Comparison of ENCODE assay signal across 1 cellular context in genomic region chr17:39623356-39623950, GRCh38.
TF ChIP-seq lines count a peak whose summit lies in the region.

No MANE protein-coding gene starts in this region.

TF ChIP-seq in HepG2, 621 proteins besides CTCF, POLR2A, EP300 and RAD21 (continued from another document and continues in another):
- TF ChIP-seq MXD3 (CRISPR knock-in tag; IDR thresholded peaks at IDR 0.05) = no peak
- no peak for TF ChIP-seq MLXIP (CRISPR knock-in tag; IDR thresholded peaks at IDR 0.05; ENCODE audit: borderline replicate concordance)
- no peak for TF ChIP-seq TEAD2 (CRISPR knock-in tag; IDR thresholded peaks at IDR 0.05)
- no peak for TF ChIP-seq ZNF383 (CRISPR knock-in tag; IDR thresholded peaks at IDR 0.05; ENCODE audit: borderline replicate concordance)
- TF ChIP-seq ZNF589 (CRISPR knock-in tag; conservative IDR thresholded peaks at IDR 0.05) = no peak
- no peak for TF ChIP-seq GATAD1 (CRISPR knock-in tag; IDR thresholded peaks at IDR 0.05)
- TF ChIP-seq HOMEZ (CRISPR knock-in tag; IDR thresholded peaks at IDR 0.05; ENCODE audit: low read depth) = no peak
- no peak for TF ChIP-seq FOSL2 (CRISPR knock-in tag; IDR thresholded peaks at IDR 0.05)
- TF ChIP-seq NFYC (CRISPR knock-in tag; IDR thresholded peaks at IDR 0.05) = no peak
- TF ChIP-seq YY1 (IDR thresholded peaks at IDR 0.05; ENCODE audit: insufficient read depth, insufficient replicate concordance, low read depth, low read length) = no peak
- TF ChIP-seq SAP130 (CRISPR knock-in tag; IDR thresholded peaks at IDR 0.05; ENCODE audit: low read depth) = no peak
- no peak for TF ChIP-seq GZF1 (CRISPR knock-in tag; IDR thresholded peaks at IDR 0.05)
- TF ChIP-seq GABPB1 (CRISPR knock-in tag; IDR thresholded peaks at IDR 0.05) = peak; percentile 32; the same call in 1 of the 2 replicates
- no peak for TF ChIP-seq ZNF816 (CRISPR knock-in tag; IDR thresholded peaks at IDR 0.05; ENCODE audit: borderline replicate concordance)
- TF ChIP-seq, protein P1, sequence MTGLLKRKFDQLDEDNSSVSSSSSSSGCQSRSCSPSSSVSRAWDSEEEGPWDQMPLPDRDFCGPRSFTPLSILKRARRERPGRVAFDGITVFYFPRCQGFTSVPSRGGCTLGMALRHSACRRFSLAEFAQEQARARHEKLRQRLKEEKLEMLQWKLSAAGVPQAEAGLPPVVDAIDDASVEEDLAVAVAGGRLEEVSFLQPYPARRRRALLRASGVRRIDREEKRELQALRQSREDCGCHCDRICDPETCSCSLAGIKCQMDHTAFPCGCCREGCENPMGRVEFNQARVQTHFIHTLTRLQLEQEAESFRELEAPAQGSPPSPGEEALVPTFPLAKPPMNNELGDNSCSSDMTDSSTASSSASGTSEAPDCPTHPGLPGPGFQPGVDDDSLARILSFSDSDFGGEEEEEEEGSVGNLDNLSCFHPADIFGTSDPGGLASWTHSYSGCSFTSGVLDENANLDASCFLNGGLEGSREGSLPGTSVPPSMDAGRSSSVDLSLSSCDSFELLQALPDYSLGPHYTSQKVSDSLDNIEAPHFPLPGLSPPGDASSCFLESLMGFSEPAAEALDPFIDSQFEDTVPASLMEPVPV (CRISPR knock-in tag; IDR thresholded peaks at IDR 0.05) = no peak
- TF ChIP-seq ZUFSP (CRISPR knock-in tag; IDR thresholded peaks at IDR 0.05; ENCODE audit: borderline replicate concordance) = no peak
- no peak for TF ChIP-seq HOXA3 (CRISPR knock-in tag; IDR thresholded peaks at IDR 0.05)
- no peak for TF ChIP-seq ZNF460 (CRISPR knock-in tag; IDR thresholded peaks at IDR 0.05; ENCODE audit: borderline replicate concordance)
- TF ChIP-seq SIN3A (IDR thresholded peaks at IDR 0.05; ENCODE audit: borderline replicate concordance, low read depth, low read length) = no peak
- TF ChIP-seq ZNF382 (CRISPR knock-in tag; IDR thresholded peaks at IDR 0.05; ENCODE audit: borderline replicate concordance) = no peak
- no peak for TF ChIP-seq TBL1XR1 (IDR thresholded peaks at IDR 0.05; ENCODE audit: borderline replicate concordance, low read length, partially characterized antibody)
- no peak for TF ChIP-seq ZBTB8A (CRISPR knock-in tag; IDR thresholded peaks at IDR 0.05; ENCODE audit: borderline replicate concordance, low read depth)
- no peak for TF ChIP-seq ARNTL (CRISPR knock-in tag; IDR thresholded peaks at IDR 0.05)
- no peak for TF ChIP-seq ZKSCAN8 (CRISPR knock-in tag; IDR thresholded peaks at IDR 0.05; ENCODE audit: borderline replicate concordance)
- TF ChIP-seq CENPBD1 (CRISPR knock-in tag; IDR thresholded peaks at IDR 0.05; ENCODE audit: borderline replicate concordance, low read depth) = no peak
- no peak for TF ChIP-seq ZNF841 (CRISPR knock-in tag; IDR thresholded peaks at IDR 0.05; ENCODE audit: borderline replicate concordance)
- TF ChIP-seq FOXK1 (CRISPR knock-in tag; IDR thresholded peaks at IDR 0.05; ENCODE audit: borderline replicate concordance, low read depth) = no peak
- no peak for TF ChIP-seq TOE1 (CRISPR knock-in tag; IDR thresholded peaks at IDR 0.05)
- peak; percentile 85 for TF ChIP-seq HIC2 (CRISPR knock-in tag; IDR thresholded peaks at IDR 0.05; ENCODE audit: low read depth)
- TF ChIP-seq ZNF562 (CRISPR knock-in tag; IDR thresholded peaks at IDR 0.05; ENCODE audit: borderline replicate concordance) = no peak
- TF ChIP-seq E2F1 (CRISPR knock-in tag; IDR thresholded peaks at IDR 0.05) = no peak
- peak; percentile 32; the same call in 1 of the 2 replicates for TF ChIP-seq HES4 (CRISPR knock-in tag; IDR thresholded peaks at IDR 0.05; ENCODE audit: borderline replicate concordance)
- no peak for TF ChIP-seq ZNF619 (CRISPR knock-in tag; IDR thresholded peaks at IDR 0.05)
- TF ChIP-seq BATF2 (CRISPR knock-in tag; IDR thresholded peaks at IDR 0.05) = no peak
- no peak for TF ChIP-seq ELF3 (CRISPR knock-in tag; IDR thresholded peaks at IDR 0.05)
- no peak for TF ChIP-seq PTBP1 (IDR thresholded peaks at IDR 0.05; ENCODE audit: low read depth, low read length, poor library complexity, severe bottlenecking)
- 0 out of 2 replicates have a peak, but pooled peaks have one; percentile 5 for TF ChIP-seq ETV5 (CRISPR knock-in tag; IDR thresholded peaks at IDR 0.05; ENCODE audit: borderline replicate concordance)
- no peak for TF ChIP-seq ZNF101 (CRISPR knock-in tag; IDR thresholded peaks at IDR 0.05; ENCODE audit: borderline replicate concordance, low read depth)
- peak; percentile 71 for TF ChIP-seq STAG1 (CRISPR knock-in tag; IDR thresholded peaks at IDR 0.05)
- TF ChIP-seq, protein P2, sequence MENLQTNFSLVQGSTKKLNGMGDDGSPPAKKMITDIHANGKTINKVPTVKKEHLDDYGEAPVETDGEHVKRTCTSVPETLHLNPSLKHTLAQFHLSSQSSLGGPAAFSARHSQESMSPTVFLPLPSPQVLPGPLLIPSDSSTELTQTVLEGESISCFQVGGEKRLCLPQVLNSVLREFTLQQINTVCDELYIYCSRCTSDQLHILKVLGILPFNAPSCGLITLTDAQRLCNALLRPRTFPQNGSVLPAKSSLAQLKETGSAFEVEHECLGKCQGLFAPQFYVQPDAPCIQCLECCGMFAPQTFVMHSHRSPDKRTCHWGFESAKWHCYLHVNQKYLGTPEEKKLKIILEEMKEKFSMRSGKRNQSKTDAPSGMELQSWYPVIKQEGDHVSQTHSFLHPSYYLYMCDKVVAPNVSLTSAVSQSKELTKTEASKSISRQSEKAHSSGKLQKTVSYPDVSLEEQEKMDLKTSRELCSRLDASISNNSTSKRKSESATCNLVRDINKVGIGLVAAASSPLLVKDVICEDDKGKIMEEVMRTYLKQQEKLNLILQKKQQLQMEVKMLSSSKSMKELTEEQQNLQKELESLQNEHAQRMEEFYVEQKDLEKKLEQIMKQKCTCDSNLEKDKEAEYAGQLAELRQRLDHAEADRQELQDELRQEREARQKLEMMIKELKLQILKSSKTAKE (CRISPR knock-in tag; IDR thresholded peaks at IDR 0.05; ENCODE audit: borderline replicate concordance) = no peak
- TF ChIP-seq ZBTB1 (CRISPR knock-in tag; IDR thresholded peaks at IDR 0.05; ENCODE audit: borderline replicate concordance) = no peak
- TF ChIP-seq IRX3 (CRISPR knock-in tag; IDR thresholded peaks at IDR 0.05; ENCODE audit: borderline replicate concordance, low read depth) = no peak
- TF ChIP-seq, protein P3, sequence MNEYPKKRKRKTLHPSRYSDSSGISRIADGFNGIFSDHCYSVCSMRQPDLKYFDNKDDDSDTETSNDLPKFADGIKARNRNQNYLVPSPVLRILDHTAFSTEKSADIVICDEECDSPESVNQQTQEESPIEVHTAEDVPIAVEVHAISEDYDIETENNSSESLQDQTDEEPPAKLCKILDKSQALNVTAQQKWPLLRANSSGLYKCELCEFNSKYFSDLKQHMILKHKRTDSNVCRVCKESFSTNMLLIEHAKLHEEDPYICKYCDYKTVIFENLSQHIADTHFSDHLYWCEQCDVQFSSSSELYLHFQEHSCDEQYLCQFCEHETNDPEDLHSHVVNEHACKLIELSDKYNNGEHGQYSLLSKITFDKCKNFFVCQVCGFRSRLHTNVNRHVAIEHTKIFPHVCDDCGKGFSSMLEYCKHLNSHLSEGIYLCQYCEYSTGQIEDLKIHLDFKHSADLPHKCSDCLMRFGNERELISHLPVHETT (CRISPR knock-in tag; conservative IDR thresholded peaks at IDR 0.05) = no peak
